1 cellular context compared by ENCODE assay signal in the genomic region with DNA sequence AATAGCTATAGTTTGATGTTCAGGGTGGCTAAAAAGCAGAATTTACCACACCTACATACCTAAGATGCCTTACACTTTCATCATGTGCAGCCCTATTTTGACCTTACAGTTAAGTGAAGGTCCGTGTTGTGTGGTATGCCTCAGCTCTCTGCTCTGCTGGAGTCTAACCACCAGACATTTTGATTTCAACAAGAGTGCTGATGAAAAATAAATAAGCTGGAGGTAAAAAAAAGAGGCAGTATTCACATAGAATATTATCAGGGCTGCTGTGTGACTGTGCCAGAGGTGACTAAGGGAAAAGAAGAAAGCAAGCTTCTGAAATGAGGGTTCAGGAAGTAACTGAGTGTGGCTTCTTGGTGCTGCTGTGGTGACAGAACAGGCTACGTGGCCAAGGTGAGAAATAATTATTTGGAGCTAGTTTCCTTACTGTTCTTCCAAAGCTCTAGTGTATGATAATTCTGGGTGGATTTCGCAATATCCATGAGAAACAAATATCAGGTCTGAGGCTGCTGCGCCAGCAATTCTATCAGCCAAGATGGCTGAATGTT.
TF ChIP-seq lines count a peak whose summit lies in the region.

No MANE protein-coding gene starts in this region.

TF ChIP-seq in Ishikawa, 13 proteins besides CTCF, POLR2A, EP300 and RAD21 (continued from another document):
- TF ChIP-seq ZBTB7A (IDR thresholded peaks at IDR 0.05; ENCODE audit: low read depth), result no peak
